ENCODE assay signal across 1 cellular context in the genomic region with DNA sequence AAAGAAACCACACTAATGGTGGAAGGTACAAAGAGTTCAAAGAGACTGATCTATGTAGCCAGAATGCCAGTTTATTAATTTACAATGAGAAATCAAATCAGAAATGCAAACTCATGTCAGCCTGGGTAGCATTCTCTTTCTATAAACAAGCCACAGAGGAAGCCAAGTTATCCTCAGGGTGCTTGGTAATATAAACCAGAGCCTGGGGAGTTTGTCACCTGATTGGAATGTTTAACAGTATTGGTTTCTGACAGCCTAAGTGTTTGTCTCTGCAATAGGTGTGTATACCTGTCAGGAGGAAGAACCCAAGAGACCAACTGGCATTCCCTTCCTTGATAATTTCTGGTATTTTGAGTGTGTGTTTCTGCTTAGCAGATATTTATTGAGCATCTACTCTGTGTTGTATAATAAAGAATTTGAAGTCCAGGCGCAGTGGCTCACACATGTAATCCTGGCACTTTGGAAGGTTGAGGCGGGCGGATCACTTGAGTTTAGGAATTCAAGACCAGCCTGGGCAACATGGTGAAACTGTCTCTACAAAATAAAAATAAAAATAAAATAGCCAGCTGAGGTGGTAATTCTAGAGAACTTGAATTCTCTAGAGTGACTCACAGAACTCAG.
TF ChIP-seq lines count a peak whose summit lies in the region.

No MANE protein-coding gene starts in this region.

TF ChIP-seq in WTC11, 78 proteins besides CTCF, POLR2A, EP300 and RAD21 (continued from another document):
- no peak for TF ChIP-seq STAT6 (CRISPR knock-in tag; conservative IDR thresholded peaks at IDR 0.05; ENCODE audit: low read depth)
- TF ChIP-seq, protein P1, sequence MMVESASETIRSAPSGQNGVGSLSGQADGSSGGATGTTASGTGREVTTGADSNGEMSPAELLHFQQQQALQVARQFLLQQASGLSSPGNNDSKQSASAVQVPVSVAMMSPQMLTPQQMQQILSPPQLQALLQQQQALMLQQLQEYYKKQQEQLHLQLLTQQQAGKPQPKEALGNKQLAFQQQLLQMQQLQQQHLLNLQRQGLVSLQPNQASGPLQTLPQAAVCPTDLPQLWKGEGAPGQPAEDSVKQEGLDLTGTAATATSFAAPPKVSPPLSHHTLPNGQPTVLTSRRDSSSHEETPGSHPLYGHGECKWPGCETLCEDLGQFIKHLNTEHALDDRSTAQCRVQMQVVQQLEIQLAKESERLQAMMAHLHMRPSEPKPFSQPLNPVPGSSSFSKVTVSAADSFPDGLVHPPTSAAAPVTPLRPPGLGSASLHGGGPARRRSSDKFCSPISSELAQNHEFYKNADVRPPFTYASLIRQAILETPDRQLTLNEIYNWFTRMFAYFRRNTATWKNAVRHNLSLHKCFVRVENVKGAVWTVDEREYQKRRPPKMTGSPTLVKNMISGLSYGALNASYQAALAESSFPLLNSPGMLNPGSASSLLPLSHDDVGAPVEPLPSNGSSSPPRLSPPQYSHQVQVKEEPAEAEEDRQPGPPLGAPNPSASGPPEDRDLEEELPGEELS (CRISPR knock-in tag; IDR thresholded peaks at IDR 0.05) = no peak
- TF ChIP-seq AFF4 (CRISPR knock-in tag; IDR thresholded peaks at IDR 0.05; ENCODE audit: borderline replicate concordance) = no peak
- TF ChIP-seq NFE2L1 (CRISPR knock-in tag; IDR thresholded peaks at IDR 0.05) = no peak
- TF ChIP-seq GRHL2 (CRISPR knock-in tag; IDR thresholded peaks at IDR 0.05; ENCODE audit: insufficient replicate concordance, severe bottlenecking) = no peak
- no peak for TF ChIP-seq ZBTB21 (CRISPR knock-in tag; IDR thresholded peaks at IDR 0.05; ENCODE audit: borderline replicate concordance)
- TF ChIP-seq E2F1 (CRISPR knock-in tag; IDR thresholded peaks at IDR 0.05) = no peak
TF ChIP-seq in WTC11: peak in this region for 0.
